ENCODE assay signal across 20 cellular contexts in genomic region chr3:78906245-78906644, GRCh38.
A peak's percentile ranks its signal among the peaks of the same experiment; 100 is the strongest.
DNase-seq lines count a peak whose midpoint lies in the region; ATAC-seq and TF ChIP-seq lines count a peak whose summit lies in the region.
"Had no signal": no experiment of that assay in that cellular context is flagged by ENCODE, and none has a peak within 500 bp of the region (broad histone marks: within the 10 kb centered on the region; RNA-seq: fewer than 3 reads in every experiment).

No MANE protein-coding gene starts in this region.

- ATAC-seq in left ventricle myocardium superior (no peak), HG03108 (IDR thresholded peaks at IDR 0.05; ENCODE audit: unreplicated experiment) (no peak)
- ATAC-seq: activated naive CD4-positive, alpha-beta T cell treated with anti-CD3 and anti-CD28 coated beads, Interleukin-2, amount 50 U/mL, for 72 hours; left colon; Panc1; stimulated activated memory B cell treated with anti-CD40 and anti-IgM and Interleukin-4, amounts not matched to agents 10 μg/mL and 1 μg/mL and 100 μg/mL, for 72 hours had no signal

- DNase-seq in COLO668 (lab: John Stamatoyannopoulos, UW; ENCODE audit: unreplicated experiment) (peak; percentile 13), DMS53 treated with DMSO at 0.1 percent for 48 hours (lab: John Stamatoyannopoulos, UW; ENCODE audit: unreplicated experiment) (peak; percentile 25), NCI-H2081 treated with DMSO at 0.1 percent for 48 hours (lab: John Stamatoyannopoulos, UW) (peak; percentile 32), NCI-H774 (lab: John Stamatoyannopoulos, UW) (peak; percentile 39), left ventricle myocardium superior (no peak), NCI-H1048 (lab: John Stamatoyannopoulos, UW) (no peak), erythroblast (lab: John Stamatoyannopoulos, UW) (no peak)
- DNase-seq: CD4-positive, alpha-beta memory T cell; effector CD4-positive, alpha-beta T cell; H7; left colon; MM.1S; NCI-H1694 treated with DMSO at 0.1 percent for 48 hours; NCI-H446 treated with DMSO at 0.1 percent for 48 hours; nephron progenitor cell; Right ventricle myocardium superior had no signal

- intact Hi-C loops in left ventricle myocardium superior (cut with micrococcal nuclease): no loop called here

- no peak for TF ChIP-seq POLR2A in erythroblast (IDR thresholded peaks at IDR 0.05; ENCODE audit: low read length)

Comparison
In these comparisons a context has a peak if more than half of its experiments do, and no peak if none do; other contexts are left out.
1. DNase-seq: peak in COLO668 (single experiment), DMS53 treated with DMSO at 0.1 percent for 48 hours (single experiment), NCI-H2081 treated with DMSO at 0.1 percent for 48 hours (single experiment) and NCI-H774 (single experiment); none in left ventricle myocardium superior (single experiment), NCI-H1048 (single experiment) and erythroblast (0 of 2).